Comparison of ENCODE assay signal across 1 cellular context in genomic region chr17:20588744-20589453, GRCh38.
TF ChIP-seq lines count a peak whose summit lies in the region.

No MANE protein-coding gene starts in this region.

TF ChIP-seq in H1, 55 proteins besides CTCF, POLR2A, EP300 and RAD21:
- TF ChIP-seq KDM4A (IDR thresholded peaks at IDR 0.05; ENCODE audit: low read depth, low read length, severe bottlenecking) (peak; percentile 32), PHF8 (conservative IDR thresholded peaks at IDR 0.05; ENCODE audit: low read depth, low read length) (0 out of 2 replicates have a peak, but pooled peaks have one; percentile 32)
